Comparison of ENCODE assay signal across 9 cellular contexts in the genomic region with DNA sequence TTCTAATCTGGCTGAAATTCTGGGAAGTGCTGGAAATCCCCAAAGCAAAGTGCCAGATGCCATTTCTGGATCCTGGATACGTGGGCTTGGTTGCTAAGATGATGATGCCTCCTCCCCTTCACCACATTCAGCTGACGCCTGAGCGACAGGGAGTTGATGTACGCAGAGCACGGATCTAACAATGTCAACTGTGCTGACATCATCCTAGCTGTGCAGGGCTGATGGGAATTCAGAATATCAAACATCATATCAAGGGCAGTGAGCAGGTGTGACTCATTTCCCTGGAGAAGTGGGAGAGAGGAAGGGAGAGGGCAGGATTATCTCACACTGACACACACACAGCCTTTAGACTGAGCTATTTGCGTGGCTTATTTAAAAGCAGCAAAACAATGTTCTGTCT.
DNase-seq lines count a peak whose midpoint lies in the region; ATAC-seq and TF ChIP-seq lines count a peak whose summit lies in the region.
"Had no signal": no experiment of that assay in that cellular context is flagged by ENCODE, and none has a peak within 500 bp of the region (broad histone marks: within the 10 kb centered on the region; RNA-seq: fewer than 3 reads in every experiment).

No MANE protein-coding gene starts in this region.

- H2BK15ac ChIP-seq in H9 (ENCODE audit: low read depth, low read length): no peak overlapping the region; the same call in 1 of the 2 replicates

- H3K9ac ChIP-seq in H9 (ENCODE audit: extremely low read depth, insufficient read length, low read length): no peak overlapping the region

- peak overlapping the region; percentile 39 for H4K8ac ChIP-seq in H9 (replicated peaks; ENCODE audit: insufficient read length, low read depth, low read length)

- H3K4me1 ChIP-seq in H9 (ENCODE audit: insufficient read depth, low read length): no peaks in the 10 kb centered on the region

- H3K27ac ChIP-seq in H9 (ENCODE audit: insufficient read length, low read depth, low read length): no peak overlapping the region
- H3K27ac ChIP-seq: cardiac muscle cell had no signal

- H3K79me1 ChIP-seq in H9 (ENCODE audit: insufficient read depth, low read depth, low read length, poor library complexity, severe bottlenecking): no peaks in the 10 kb centered on the region

- H3K4me3 Mint-ChIP-seq in H9 (no peak overlapping the region), osteocyte (ENCODE audit: unreplicated experiment) (no peak overlapping the region)
- H3K4me3 Mint-ChIP-seq in activated CD4-positive, alpha-beta memory T cell treated with anti-CD3 and anti-CD28 coated beads for 36 hours: no peak overlapping the region

- no peak overlapping the region for H2BK120ac ChIP-seq in H9 (ENCODE audit: low read depth, low read length, poor library complexity, severe bottlenecking)

- DNase-seq in H9 (no peak), OCI-M1 (lab: John Stamatoyannopoulos, UW) (peak; percentile 22), fibroblast of gingiva (ENCODE audit: low read depth) (peak; percentile 69), osteocyte (ENCODE audit: extremely low spot score, unreplicated experiment) (no peak)
- no peak for DNase-seq in activated CD4-positive, alpha-beta memory T cell treated with anti-CD3 and anti-CD28 coated beads for 36 hours
- DNase-seq in activated CD4-positive, alpha-beta T cell treated with anti-CD3 and anti-CD28 coated beads, Interleukin-2, amount 50 U/mL, for 48 hours: no peak

- POLR2A ChIA-PET in activated CD4-positive, alpha-beta memory T cell treated with anti-CD3 and anti-CD28 coated beads for 36 hours (lab: Charles Lee): no interaction called here

- no CpG with 5 or more reads among the region's 6 CpGs for WGBS in H9 (ENCODE audit: extremely low coverage, insufficient read length, low lambda C conversion rate)

- H2AK5ac ChIP-seq in H9 (ENCODE audit: insufficient read length, low read length): no peak overlapping the region

- H4K5ac ChIP-seq in H9 (ENCODE audit: insufficient read length, low read depth, low read length): no peak overlapping the region

- no peak overlapping the region for H3K4ac ChIP-seq in H9 (ENCODE audit: low read depth, low read length)

- intact Hi-C loops in activated CD4-positive, alpha-beta memory T cell treated with anti-CD3 and anti-CD28 coated beads for 36 hours (cut with micrococcal nuclease): no loop called here

- H3K23ac ChIP-seq in H9 (ENCODE audit: insufficient read length, low read depth, low read length): no peak overlapping the region

- no peak overlapping the region for H2BK5ac ChIP-seq in H9 (ENCODE audit: insufficient read length, low read length)

- no peak overlapping the region for H2BK20ac ChIP-seq in H9 (ENCODE audit: low read depth, low read length, poor library complexity, severe bottlenecking)

- H3K23me2 ChIP-seq in H9 (ENCODE audit: insufficient read length, low read depth, low read length, poor library complexity, severe bottlenecking): no peaks in the 10 kb centered on the region

- no peak overlapping the region for H3K18ac ChIP-seq in H9 (ENCODE audit: insufficient read length, low read depth, low read length)

- no peak overlapping the region for H3K14ac ChIP-seq in H9 (ENCODE audit: insufficient read depth, low read length)

- H3K4me1 Mint-ChIP-seq in H9 (no peaks in the 10 kb centered on the region), osteocyte (ENCODE audit: unreplicated experiment) (peaks cover 13% of the 10 kb centered on the region)
- no peaks in the 10 kb centered on the region for H3K4me1 Mint-ChIP-seq in activated CD4-positive, alpha-beta memory T cell treated with anti-CD3 and anti-CD28 coated beads for 36 hours (ENCODE audit: low read depth)

- H3K9me3 ChIP-seq in H9 (ENCODE audit: control insufficient read depth, low read depth, low read length): no peaks in the 10 kb centered on the region

- no peak overlapping the region for H2AFZ ChIP-seq in H9 (ENCODE audit: low read length)

- no peaks in the 10 kb centered on the region for H3K9me3 Mint-ChIP-seq in H9
- H3K9me3 Mint-ChIP-seq in osteocyte (ENCODE audit: unreplicated experiment): no peaks in the 10 kb centered on the region
- H3K9me3 Mint-ChIP-seq in activated CD4-positive, alpha-beta memory T cell treated with anti-CD3 and anti-CD28 coated beads for 36 hours: no peaks in the 10 kb centered on the region

- H4K91ac ChIP-seq in H9 (ENCODE audit: insufficient read length, low read depth, low read length): no peak overlapping the region

- H3K27me3 Mint-ChIP-seq in H9 (ENCODE audit: low read depth) (no peaks in the 10 kb centered on the region), osteocyte (ENCODE audit: unreplicated experiment) (no peaks in the 10 kb centered on the region)
- H3K27me3 Mint-ChIP-seq in activated CD4-positive, alpha-beta memory T cell treated with anti-CD3 and anti-CD28 coated beads for 36 hours: no peaks in the 10 kb centered on the region

- no peak overlapping the region for H3T11ph ChIP-seq in H9 (ENCODE audit: low read length)

- no peak overlapping the region for H2BK12ac ChIP-seq in H9 (ENCODE audit: insufficient read length, low read depth, low read length)

- H3K56ac ChIP-seq in H9 (ENCODE audit: insufficient read length, low read depth, low read length): no peak overlapping the region

- ATAC-seq in HG03354 (IDR thresholded peaks at IDR 0.05; ENCODE audit: poor library complexity, severe bottlenecking, unreplicated experiment) (no peak), HG02885 (IDR thresholded peaks at IDR 0.05; ENCODE audit: poor library complexity, unreplicated experiment) (no peak)

- H3K36me3 Mint-ChIP-seq in H9 (ENCODE audit: insufficient read depth in 1 of 3, low read depth in 3 of 3) (no peaks in the 10 kb centered on the region), osteocyte (ENCODE audit: unreplicated experiment) (no peaks in the 10 kb centered on the region)
- H3K36me3 Mint-ChIP-seq in activated CD4-positive, alpha-beta memory T cell treated with anti-CD3 and anti-CD28 coated beads for 36 hours: no peaks in the 10 kb centered on the region

- H3K27me3 ChIP-seq in H9 (ENCODE audit: insufficient read depth, low read length): no peaks in the 10 kb centered on the region
- H3K27me3 ChIP-seq: cardiac muscle cell had no signal

- H3K27ac Mint-ChIP-seq in H9: no peak overlapping the region
- peak overlapping the region; percentile 53 for H3K27ac Mint-ChIP-seq in osteocyte (ENCODE audit: unreplicated experiment)
- H3K27ac Mint-ChIP-seq in activated CD4-positive, alpha-beta memory T cell treated with anti-CD3 and anti-CD28 coated beads for 36 hours: no peak overlapping the region

- no peak overlapping the region for H3K4me2 ChIP-seq in H9 (ENCODE audit: insufficient read depth, insufficient read length, low read length)

- no peaks in the 10 kb centered on the region for H3K79me2 ChIP-seq in H9 (ENCODE audit: insufficient read depth, low read length)

- TF ChIP-seq CTCF in H9 (conservative IDR thresholded peaks at IDR 0.05) (no peak), osteocyte (IDR thresholded peaks at IDR 0.05) (no peak)

- CTCF ChIA-PET in activated CD4-positive, alpha-beta memory T cell treated with anti-CD3 and anti-CD28 coated beads for 36 hours (lab: Charles Lee): no interaction called here

- H4K20me1 ChIP-seq in H9 (ENCODE audit: control insufficient read depth, insufficient read depth, insufficient read length): no peaks in the 10 kb centered on the region

Comparison
In these comparisons a context has a peak if more than half of its experiments do, and no peak if none do; other contexts are left out.
1. DNase-seq: peak in OCI-M1 (single experiment) and fibroblast of gingiva (single experiment); none in H9 (single experiment), osteocyte (single experiment), activated CD4-positive, alpha-beta memory T cell treated with anti-CD3 and anti-CD28 coated beads for 36 hours (single experiment) and activated CD4-positive, alpha-beta T cell treated with anti-CD3 and anti-CD28 coated beads, Interleukin-2, amount 50 U/mL, for 48 hours (0 of 2).